25 cellular contexts compared by ENCODE assay signal in genomic region chr3:72391659-72392058, GRCh38.
"Had no signal": no experiment of that assay in that cellular context is flagged by ENCODE, and none has a peak within 500 bp of the region (broad histone marks: within the 10 kb centered on the region; RNA-seq: fewer than 3 reads in every experiment).

No MANE protein-coding gene starts in this region.

- H3K27ac Mint-ChIP-seq: activated CD8-positive, alpha-beta T cell treated with anti-CD3 and anti-CD28 coated beads for 36 hours; activated naive CD8-positive, alpha-beta T cell treated with anti-CD3 and anti-CD28 coated beads, Interleukin-2, amount 10 ng/mL, durations not matched to agents 7 days and 5 days; activated T-helper 17 cell treated with anti-CD3 and anti-CD28 coated beads, Interleukin-2, amount 50 U/mL, for 72 hours; effector memory CD8-positive, alpha-beta T cell; progenitor cell of endocrine pancreas; stimulated activated naive CD8-positive, alpha-beta T cell treated with anti-CD3 and anti-CD28 coated beads, Interleukin-15, Interleukin-2, amounts not matched to agents 100 ng/mL and 50 ng/mL, for 24 hours had no signal

- ATAC-seq: activated CD8-positive, alpha-beta T cell treated with anti-CD3 and anti-CD28 coated beads for 36 hours; activated T-helper 17 cell treated with anti-CD3 and anti-CD28 coated beads, Interleukin-2, amount 50 U/mL, for 72 hours; effector memory CD8-positive, alpha-beta T cell; foreskin keratinocyte; left colon had no signal

- H3K4me3 Mint-ChIP-seq: activated CD8-positive, alpha-beta T cell treated with anti-CD3 and anti-CD28 coated beads for 36 hours; activated naive CD8-positive, alpha-beta T cell treated with anti-CD3 and anti-CD28 coated beads, Interleukin-2, amount 10 ng/mL, durations not matched to agents 7 days and 5 days; activated T-helper 17 cell treated with anti-CD3 and anti-CD28 coated beads, Interleukin-2, amount 50 U/mL, for 72 hours; effector memory CD8-positive, alpha-beta T cell; stimulated activated naive CD8-positive, alpha-beta T cell treated with anti-CD3 and anti-CD28 coated beads, Interleukin-15, Interleukin-2, amounts not matched to agents 100 ng/mL and 50 ng/mL, for 24 hours had no signal

- H3K9me3 Mint-ChIP-seq: activated CD8-positive, alpha-beta T cell treated with anti-CD3 and anti-CD28 coated beads for 36 hours; activated naive CD8-positive, alpha-beta T cell treated with anti-CD3 and anti-CD28 coated beads, Interleukin-2, amount 10 ng/mL, durations not matched to agents 7 days and 5 days; activated T-helper 17 cell treated with anti-CD3 and anti-CD28 coated beads, Interleukin-2, amount 50 U/mL, for 72 hours; effector memory CD8-positive, alpha-beta T cell; stimulated activated naive CD8-positive, alpha-beta T cell treated with anti-CD3 and anti-CD28 coated beads, Interleukin-15, Interleukin-2, amounts not matched to agents 100 ng/mL and 50 ng/mL, for 24 hours had no signal

- H3K4me3 ChIP-seq: cardiac muscle cell, esophagus squamous epithelium, skin epidermis, suprapubic skin, transverse colon, vagina had no signal

- H3K36me3 ChIP-seq: cardiac muscle cell, esophagus squamous epithelium, suprapubic skin, transverse colon, vagina had no signal

- DNase-seq: activated CD4-positive, alpha-beta T cell treated with anti-CD3 and anti-CD28 coated beads for 48 hours; activated CD4-positive, CD25-positive, alpha-beta regulatory T cell; activated CD8-positive, alpha-beta T cell treated with anti-CD3 and anti-CD28 coated beads for 36 hours; activated naive CD4-positive, alpha-beta T cell treated with Interleukin-2 at 50 U/mL for 16 hours; activated naive CD8-positive, alpha-beta T cell treated with anti-CD3 and anti-CD28 coated beads, Interleukin-2, amount 10 ng/mL, durations not matched to agents 7 days and 5 days; activated T-cell treated with anti-CD3 and anti-CD28 coated beads, Interleukin-2, amount 50 U/mL, for 1 hour; amygdala; dermis blood vessel endothelial cell; effector memory CD8-positive, alpha-beta T cell; esophagus squamous epithelium; foreskin keratinocyte; hypothalamus; islet precursor cell; left colon; midbrain; stimulated activated CD4-positive, alpha-beta T cell treated with anti-CD3 and anti-CD28 coated beads, Interleukin-2, amount 100 ng/mL, for 48 hours; T-helper 9 cell; transverse colon had no signal

- H3K27me3 ChIP-seq: cardiac muscle cell, esophagus squamous epithelium, foreskin keratinocyte, suprapubic skin, transverse colon, vagina had no signal

- H3K27ac ChIP-seq: cardiac muscle cell, esophagus squamous epithelium, foreskin keratinocyte, skin epidermis, suprapubic skin, transverse colon, vagina had no signal

- H3K9me3 ChIP-seq: esophagus squamous epithelium, suprapubic skin, transverse colon, vagina had no signal

- H3K4me1 ChIP-seq: foreskin keratinocyte had no signal

- H3K27me3 Mint-ChIP-seq: activated CD8-positive, alpha-beta T cell treated with anti-CD3 and anti-CD28 coated beads for 36 hours; activated naive CD8-positive, alpha-beta T cell treated with anti-CD3 and anti-CD28 coated beads, Interleukin-2, amount 10 ng/mL, durations not matched to agents 7 days and 5 days; activated T-helper 17 cell treated with anti-CD3 and anti-CD28 coated beads, Interleukin-2, amount 50 U/mL, for 72 hours; effector memory CD8-positive, alpha-beta T cell; progenitor cell of endocrine pancreas; stimulated activated naive CD8-positive, alpha-beta T cell treated with anti-CD3 and anti-CD28 coated beads, Interleukin-15, Interleukin-2, amounts not matched to agents 100 ng/mL and 50 ng/mL, for 24 hours had no signal
